Comparison of ENCODE assay signal across 13 cellular contexts in the genomic region with DNA sequence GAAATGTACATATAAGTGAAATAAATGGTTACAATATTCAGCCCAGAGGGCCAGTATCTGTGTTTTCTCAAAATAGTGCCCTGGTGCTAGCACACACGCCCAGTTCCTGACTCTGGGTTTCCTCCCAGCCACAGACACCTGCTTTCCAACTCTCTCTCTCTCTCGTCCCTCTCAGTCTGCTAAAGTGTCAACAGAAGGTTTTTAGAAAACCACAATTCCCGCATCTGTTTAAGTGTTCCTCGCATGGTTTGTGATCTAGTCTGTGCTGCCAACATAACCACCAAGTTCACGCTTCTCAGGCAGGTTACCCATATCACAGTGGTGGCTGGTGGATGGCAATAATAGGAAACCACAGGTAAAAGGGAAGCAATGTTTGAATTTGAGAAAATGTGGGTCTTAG. TPM values are rescaled to one million over a fixed set of nuclear protein-coding genes. Genes with fewer than 3 reads are reported as not detected.
DNase-seq lines count a peak whose midpoint lies in the region; ATAC-seq, FAIRE-seq and TF ChIP-seq lines count a peak whose summit lies in the region.
"Had no signal": no experiment of that assay in that cellular context is flagged by ENCODE, and none has a peak within 500 bp of the region (broad histone marks: within the 10 kb centered on the region; RNA-seq: fewer than 3 reads in every experiment).

No MANE protein-coding gene starts in this region.

- H3K4me3 ChIP-seq in KMS-11 (IDR thresholded peaks at IDR 0.05; ENCODE audit: insufficient read depth, low read depth, low read length): no peak overlapping the region
- no peak overlapping the region for H3K4me3 ChIP-seq in astrocyte (ENCODE audit: insufficient read depth, low read depth, low read length)

- H3K27me3 Mint-ChIP-seq in activated T-cell treated with anti-CD3 and anti-CD28 coated beads, Interleukin-2, amount 50 U/mL, for 72 hours (ENCODE audit: low read depth): no peaks in the 10 kb centered on the region
- no peaks in the 10 kb centered on the region for H3K27me3 Mint-ChIP-seq in astrocyte (ENCODE audit: low read depth, unreplicated experiment)
- H3K27me3 Mint-ChIP-seq in stimulated activated naive CD8-positive, alpha-beta T cell treated with anti-CD3 and anti-CD28 coated beads, Interleukin-15, Interleukin-2, amounts not matched to agents 100 ng/mL and 50 ng/mL, for 24 hours: no peaks in the 10 kb centered on the region

- H3K4me3 Mint-ChIP-seq in activated T-cell treated with anti-CD3 and anti-CD28 coated beads, Interleukin-2, amount 50 U/mL, for 72 hours: no peak overlapping the region
- no peak overlapping the region for H3K4me3 Mint-ChIP-seq in astrocyte (ENCODE audit: unreplicated experiment)
- H3K4me3 Mint-ChIP-seq in stimulated activated naive CD8-positive, alpha-beta T cell treated with anti-CD3 and anti-CD28 coated beads, Interleukin-15, Interleukin-2, amounts not matched to agents 100 ng/mL and 50 ng/mL, for 24 hours: no peak overlapping the region
- H3K4me3 Mint-ChIP-seq: H9 had no signal

- no peaks in the 10 kb centered on the region for H3K27me3 ChIP-seq in KMS-11 (ENCODE audit: insufficient read depth, low read depth)
- H3K27me3 ChIP-seq in astrocyte (ENCODE audit: insufficient read depth, low read length): no peaks in the 10 kb centered on the region

- no peak for ATAC-seq in activated T-cell treated with anti-CD3 and anti-CD28 coated beads, Interleukin-2, amount 50 U/mL, for 72 hours (replicated peaks in 1 of 2)

- H3K79me2 ChIP-seq in KMS-11 (ENCODE audit: insufficient read depth, low read depth) (peaks cover 8% of the 10 kb centered on the region; the same call in 1 of the 2 replicates), astrocyte (ENCODE audit: insufficient read depth, low read length) (no peaks in the 10 kb centered on the region)

- H3K4me1 ChIP-seq in KMS-11 (ENCODE audit: low read depth, poor library complexity, severe bottlenecking): peaks cover 99% of the 10 kb centered on the region
- peaks cover 34% of the 10 kb centered on the region for H3K4me1 ChIP-seq in astrocyte (ENCODE audit: insufficient read depth, low read length)

- no peak for DNase-seq in activated T-cell treated with anti-CD3 and anti-CD28 coated beads, Interleukin-2, amount 50 U/mL, for 72 hours
- no peak for DNase-seq in activated T-cell treated with anti-CD3 and anti-CD28 coated beads for 4 hours
- DNase-seq in astrocyte (ENCODE audit: low read depth): peak; percentile 41
- DNase-seq in GM10266 (ENCODE audit: extremely low spot score): no peak
- no peak for DNase-seq in cerebellum (ENCODE audit: low spot score)
- DNase-seq in NCI-H146 (lab: John Stamatoyannopoulos, UW): no peak
- DNase-seq: amygdala; H9; mesendoderm; SHP77 treated with DMSO at 0.1 percent for 48 hours; stimulated activated CD4-positive, alpha-beta T cell treated with anti-CD3 and anti-CD28 coated beads, Interleukin-4, amount 100 ng/mL, for 24 hours had no signal

- H2AFZ ChIP-seq in KMS-11 (ENCODE audit: low read depth) (no peak overlapping the region), astrocyte (ENCODE audit: low read depth, low read length) (no peak overlapping the region)

- H3K4me2 ChIP-seq in KMS-11: peak overlapping the region; percentile 59
- no peak overlapping the region for H3K4me2 ChIP-seq in astrocyte (ENCODE audit: low read length)

- no peaks in the 10 kb centered on the region for H3K9me3 Mint-ChIP-seq in activated T-cell treated with anti-CD3 and anti-CD28 coated beads, Interleukin-2, amount 50 U/mL, for 72 hours
- no peaks in the 10 kb centered on the region for H3K9me3 Mint-ChIP-seq in astrocyte (ENCODE audit: unreplicated experiment)
- H3K9me3 Mint-ChIP-seq in stimulated activated naive CD8-positive, alpha-beta T cell treated with anti-CD3 and anti-CD28 coated beads, Interleukin-15, Interleukin-2, amounts not matched to agents 100 ng/mL and 50 ng/mL, for 24 hours: no peaks in the 10 kb centered on the region
- H3K9me3 Mint-ChIP-seq: H9 had no signal

- H3K9me3 ChIP-seq in astrocyte (ENCODE audit: insufficient read depth, low read depth, low read length): no peaks in the 10 kb centered on the region

- FAIRE-seq in astrocyte (lab: Jason Lieb, UNC): no peak

- peaks cover 11 to 41% of the 10 kb centered on the region in 2 donors for H3K36me3 Mint-ChIP-seq in activated T-cell treated with anti-CD3 and anti-CD28 coated beads, Interleukin-2, amount 50 U/mL, for 72 hours (ENCODE audit: insufficient read depth in 2 of 2)
- H3K36me3 Mint-ChIP-seq in astrocyte (ENCODE audit: low read depth, unreplicated experiment): peaks cover 31% of the 10 kb centered on the region
- peaks cover 80% of the 10 kb centered on the region for H3K36me3 Mint-ChIP-seq in stimulated activated naive CD8-positive, alpha-beta T cell treated with anti-CD3 and anti-CD28 coated beads, Interleukin-15, Interleukin-2, amounts not matched to agents 100 ng/mL and 50 ng/mL, for 24 hours (ENCODE audit: low read depth)

- H3K4me1 Mint-ChIP-seq in activated T-cell treated with anti-CD3 and anti-CD28 coated beads, Interleukin-2, amount 50 U/mL, for 72 hours (ENCODE audit: low read depth): peaks cover 23% of the 10 kb centered on the region
- peaks cover 31% of the 10 kb centered on the region for H3K4me1 Mint-ChIP-seq in astrocyte (ENCODE audit: low read depth, unreplicated experiment)
- peaks cover 58% of the 10 kb centered on the region for H3K4me1 Mint-ChIP-seq in stimulated activated naive CD8-positive, alpha-beta T cell treated with anti-CD3 and anti-CD28 coated beads, Interleukin-15, Interleukin-2, amounts not matched to agents 100 ng/mL and 50 ng/mL, for 24 hours (ENCODE audit: low read depth)

- TF ChIP-seq CTCF in KMS-11 (conservative IDR thresholded peaks at IDR 0.05; ENCODE audit: low read depth, low read length) (no peak), astrocyte (IDR thresholded peaks at IDR 0.05; ENCODE audit: insufficient read depth, low read depth, low read length) (no peak), GM10266 (IDR thresholded peaks at IDR 0.05; ENCODE audit: control insufficient read depth, insufficient read depth, low read depth, missing control alignments) (no peak)

- H3K27ac ChIP-seq in KMS-11: peak overlapping the region; percentile 51
- peak overlapping the region; percentile 90 for H3K27ac ChIP-seq in astrocyte (ENCODE audit: low read depth, low read length)

- H3K9ac ChIP-seq in KMS-11: no peak overlapping the region
- H3K9ac ChIP-seq in astrocyte (ENCODE audit: low read length): no peak overlapping the region

- H4K20me1 ChIP-seq in KMS-11 (ENCODE audit: insufficient read depth) (no peaks in the 10 kb centered on the region), astrocyte (ENCODE audit: insufficient read depth, low read length) (no peaks in the 10 kb centered on the region)

- H3K36me3 ChIP-seq in KMS-11 (ENCODE audit: insufficient read depth): peaks cover 5% of the 10 kb centered on the region; the same call in 1 of the 2 replicates
- peaks cover 57% of the 10 kb centered on the region for H3K36me3 ChIP-seq in astrocyte (ENCODE audit: insufficient read depth, low read length)

- H3K27ac Mint-ChIP-seq in activated T-cell treated with anti-CD3 and anti-CD28 coated beads, Interleukin-2, amount 50 U/mL, for 72 hours: peak overlapping the region; percentile 88
- H3K27ac Mint-ChIP-seq in astrocyte (ENCODE audit: unreplicated experiment): peak overlapping the region; percentile 50
- H3K27ac Mint-ChIP-seq in stimulated activated naive CD8-positive, alpha-beta T cell treated with anti-CD3 and anti-CD28 coated beads, Interleukin-15, Interleukin-2, amounts not matched to agents 100 ng/mL and 50 ng/mL, for 24 hours: peak overlapping the region; percentile 2
- H3K27ac Mint-ChIP-seq: H9 had no signal

RNA-seq across cellular contexts. Expression of a gene that starts 17.8 kb away (rescaled TPM):
- total RNA-seq in activated T-cell treated with anti-CD3 and anti-CD28 coated beads, Interleukin-2, amount 50 U/mL, for 72 hours: 10 to 100 TPM; 66.4 to 81.5 TPM
- 37.5 and 44.8 TPM in 2 replicates for total RNA-seq in astrocyte
- total RNA-seq in cerebellum: 86.5 TPM

RNA-seq across cellular contexts. Expression of a gene that starts 28.9 kb away (rescaled TPM):
- total RNA-seq in activated T-cell treated with anti-CD3 and anti-CD28 coated beads, Interleukin-2, amount 50 U/mL, for 72 hours: 10 to 100 TPM; 75.1 to 99.4 TPM
- 77.0 and 81.0 TPM in 2 replicates for total RNA-seq in astrocyte
- 72.0 TPM for total RNA-seq in cerebellum

RNA-seq across cellular contexts. Expression of a gene that starts 50.7 kb away (rescaled TPM):
- 10 to 100 TPM; 39.4 to 42.3 TPM for total RNA-seq in activated T-cell treated with anti-CD3 and anti-CD28 coated beads, Interleukin-2, amount 50 U/mL, for 72 hours
- total RNA-seq in astrocyte (23.9 and 26.8 TPM in 2 replicates), cerebellum (9.3 TPM)

Comparison
In these comparisons a context has a peak if more than half of its experiments do, and no peak if none do; other contexts are left out.
1. H3K27ac Mint-ChIP-seq: peak in every context shown above with its lines; median percentile 88 in activated T-cell treated with anti-CD3 and anti-CD28 coated beads, Interleukin-2, amount 50 U/mL, for 72 hours; 50 in astrocyte; 2 in stimulated activated naive CD8-positive, alpha-beta T cell treated with anti-CD3 and anti-CD28 coated beads, Interleukin-15, Interleukin-2, amounts not matched to agents 100 ng/mL and 50 ng/mL, for 24 hours.